10 cellular contexts compared by ENCODE assay signal in genomic region chr19:43470288-43470687, GRCh38.
DNase-seq lines count a peak whose midpoint lies in the region; ATAC-seq and TF ChIP-seq lines count a peak whose summit lies in the region.
"Had no signal": no experiment of that assay in that cellular context is flagged by ENCODE, and none has a peak within 500 bp of the region (broad histone marks: within the 10 kb centered on the region; RNA-seq: fewer than 3 reads in every experiment).

No MANE protein-coding gene starts in this region.

- DNase-seq in activated T-cell treated with anti-CD3 and anti-CD28 coated beads for 1 hour (ENCODE audit: low read depth), result peak; percentile 37
- DNase-seq in epithelial cell of prostate (ENCODE audit: low read depth, low spot score), result peak; percentile 57
- DNase-seq in stimulated activated CD8-positive, alpha-beta memory T cell treated with anti-CD3 and anti-CD28 coated beads, Interleukin-4, amount 100 ng/mL, for 24 hours (ENCODE audit: low read depth), result peak; percentile 16
- DNase-seq: foreskin melanocyte, NCI-H2107 had no signal

- ATAC-seq in SK-N-SH treated with all-trans-retinoic acid at 6 μM for 48 hours (no peak), HG02938 (IDR thresholded peaks at IDR 0.05; ENCODE audit: unreplicated experiment) (no peak), HG03520 (IDR thresholded peaks at IDR 0.05; ENCODE audit: unreplicated experiment) (no peak), HG03175 (IDR thresholded peaks at IDR 0.05; ENCODE audit: unreplicated experiment) (no peak)

- peak overlapping the region; percentile 82 for H3K27ac ChIP-seq in epithelial cell of prostate
- H3K27ac ChIP-seq: VCaP had no signal

TF ChIP-seq in SK-N-SH treated with all-trans-retinoic acid at 6 μM for 48 hours, 23 proteins besides CTCF, POLR2A, EP300 and RAD21:
- no peak for TF ChIP-seq OSR1 (CRISPR knock-in tag; IDR thresholded peaks at IDR 0.05)
- TF ChIP-seq ZNF70 (CRISPR knock-in tag; IDR thresholded peaks at IDR 0.05), result peak; percentile 69
TF ChIP-seq in SK-N-SH treated with all-trans-retinoic acid at 6 μM for 48 hours: peak in this region for 1.
